Comparison of ENCODE assay signal across 18 cellular contexts in the genomic region with DNA sequence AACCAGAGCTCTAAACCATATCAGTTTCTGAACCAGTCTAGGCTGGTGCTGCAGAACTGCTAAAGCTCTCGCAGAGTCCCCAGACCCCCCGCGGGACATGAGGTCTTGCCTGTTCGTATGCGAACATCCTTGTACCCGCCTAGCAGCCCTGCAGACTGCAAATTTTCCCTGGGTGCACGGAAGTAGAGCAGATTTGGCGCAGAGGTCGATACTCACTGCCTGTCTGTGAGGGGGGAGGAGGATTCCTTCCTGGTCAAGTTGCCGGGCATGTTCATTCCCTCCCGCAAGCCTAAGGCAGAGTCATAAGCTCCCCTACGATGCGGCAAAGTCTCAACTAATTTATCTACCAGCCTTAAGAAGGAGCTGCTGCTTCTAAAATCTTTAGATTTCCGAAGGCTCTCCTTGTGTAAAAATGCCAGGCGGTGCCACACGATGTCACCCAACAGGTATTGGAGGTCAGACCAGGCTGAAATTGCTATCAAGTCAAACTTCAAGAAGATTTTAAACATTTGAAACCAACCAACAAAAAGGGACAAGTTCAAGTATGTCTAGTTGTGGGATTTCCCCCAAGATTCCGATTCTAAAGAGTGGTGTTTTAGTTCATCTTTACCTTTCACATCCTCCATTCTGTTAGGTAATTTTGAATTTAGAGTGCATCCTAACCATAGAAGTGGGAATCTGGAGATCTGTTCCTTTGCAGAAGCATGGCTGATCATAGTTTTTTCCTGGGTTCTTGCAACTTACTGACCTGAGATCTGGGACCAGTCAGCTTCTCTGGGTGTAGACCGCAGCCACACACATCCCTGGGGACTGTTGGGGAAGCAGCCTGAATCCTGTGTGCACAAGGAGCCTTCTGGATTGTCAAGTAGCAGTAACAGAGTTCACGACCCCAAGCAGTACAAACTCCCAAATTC. TPM values are rescaled to one million over a fixed set of nuclear protein-coding genes. Genes with fewer than 3 reads are reported as not detected.
DNase-seq lines count a peak whose midpoint lies in the region; ATAC-seq and TF ChIP-seq lines count a peak whose summit lies in the region.
"Had no signal": no experiment of that assay in that cellular context is flagged by ENCODE, and none has a peak within 500 bp of the region (broad histone marks: within the 10 kb centered on the region; RNA-seq: fewer than 3 reads in every experiment).

No MANE protein-coding gene starts in this region.

- no peak for DNase-seq in activated CD4-positive, alpha-beta T cell treated with anti-CD3 and anti-CD28 coated beads, Interleukin-2, amount 10 ng/mL, durations not matched to agents 7 days and 5 days
- no peak for DNase-seq in activated CD4-positive, alpha-beta T cell treated with anti-CD3 and anti-CD28 coated beads, Interleukin-2, amount 10 ng/mL, durations not matched to agents 24 days and 14 days
- DNase-seq in MM.1S = no peak
- DNase-seq in epithelial cell of esophagus (ENCODE audit: low read depth) = peak; percentile 54
- DNase-seq in NCI-H2081 treated with DMSO at 0.1 percent for 48 hours (lab: John Stamatoyannopoulos, UW) = no peak
- DNase-seq in Kasumi-1 (lab: John Stamatoyannopoulos, UW) = no peak
- DNase-seq: activated T-cell treated with anti-CD3 and anti-CD28 coated beads, Interleukin-2, amount 50 U/mL, for 72 hours; CD4-positive, alpha-beta memory T cell; immature natural killer cell; WERI-Rb-1 had no signal

- no peaks in the 10 kb centered on the region for H3F3A ChIP-seq in MM.1S (ENCODE audit: insufficient read depth, low read length)

- H3K27ac ChIP-seq in MM.1S (ENCODE audit: low read length) (no peak overlapping the region), parathyroid adenoma (peak overlapping the region; percentile 99)
- H3K27ac ChIP-seq: esophagus muscularis mucosa, pancreas, WERI-Rb-1 had no signal

- POLR2A ChIA-PET in activated CD4-positive, alpha-beta T cell treated with anti-CD3 and anti-CD28 coated beads, Interleukin-2, amount 10 ng/mL, durations not matched to agents 7 days and 5 days (lab: Charles Lee) = no interaction called here

- H2AFZ ChIP-seq in MM.1S (ENCODE audit: low read length) (no peak overlapping the region), parathyroid adenoma (no peak overlapping the region)

- CTCF ChIA-PET in activated CD4-positive, alpha-beta T cell treated with anti-CD3 and anti-CD28 coated beads, Interleukin-2, amount 10 ng/mL, durations not matched to agents 7 days and 5 days (lab: Charles Lee) = no interaction called here

- no peak for TF ChIP-seq CTCF in MM.1S (IDR thresholded peaks at IDR 0.05; ENCODE audit: low read length)
- TF ChIP-seq CTCF in epithelial cell of esophagus (IDR thresholded peaks at IDR 0.05; ENCODE audit: insufficient read depth, low read depth, low read length, missing control alignments) = no peak
- no peak for TF ChIP-seq CTCF in parathyroid adenoma (IDR thresholded peaks at IDR 0.05)

- peaks cover 19% of the 10 kb centered on the region for H3K36me3 Mint-ChIP-seq in activated CD4-positive, alpha-beta T cell treated with anti-CD3 and anti-CD28 coated beads, Interleukin-2, amount 10 ng/mL, durations not matched to agents 7 days and 5 days (ENCODE audit: low read depth)
- H3K36me3 Mint-ChIP-seq in activated CD4-positive, alpha-beta T cell treated with anti-CD3 and anti-CD28 coated beads, Interleukin-2, amount 10 ng/mL, durations not matched to agents 24 days and 14 days (ENCODE audit: low read depth) = peaks cover 8% of the 10 kb centered on the region

- no peak overlapping the region for H3K9ac ChIP-seq in MM.1S (ENCODE audit: low read length)
- peak overlapping the region; percentile 99 for H3K9ac ChIP-seq in parathyroid adenoma

- peaks cover 21% of the 10 kb centered on the region for H3K4me1 Mint-ChIP-seq in activated CD4-positive, alpha-beta T cell treated with anti-CD3 and anti-CD28 coated beads, Interleukin-2, amount 10 ng/mL, durations not matched to agents 7 days and 5 days
- H3K4me1 Mint-ChIP-seq in activated CD4-positive, alpha-beta T cell treated with anti-CD3 and anti-CD28 coated beads, Interleukin-2, amount 10 ng/mL, durations not matched to agents 24 days and 14 days = peaks cover 16% of the 10 kb centered on the region

- peak overlapping the region; percentile 36 for H3K27ac Mint-ChIP-seq in activated CD4-positive, alpha-beta T cell treated with anti-CD3 and anti-CD28 coated beads, Interleukin-2, amount 10 ng/mL, durations not matched to agents 7 days and 5 days
- H3K27ac Mint-ChIP-seq in activated CD4-positive, alpha-beta T cell treated with anti-CD3 and anti-CD28 coated beads, Interleukin-2, amount 10 ng/mL, durations not matched to agents 24 days and 14 days = no peak overlapping the region
- H3K27ac Mint-ChIP-seq: activated naive CD8-positive, alpha-beta T cell; dendritic cell treated with granulocyte-macrophage colony-stimulating factor and Interleukin-4, amounts not matched to agents 40 ng/mL and 50 ng/mL, for 4 days; immature natural killer cell had no signal

- H3K4me3 ChIP-seq in MM.1S (ENCODE audit: low read length) = peak overlapping the region; percentile 60; the same call in 1 of the 2 replicates
- H3K4me3 ChIP-seq in epithelial cell of esophagus (ENCODE audit: low read length) = peak overlapping the region; percentile 50
- peak overlapping the region; percentile 98 for H3K4me3 ChIP-seq in parathyroid adenoma (ENCODE audit: low read depth, low read length)

- H3K27me3 Mint-ChIP-seq in activated CD4-positive, alpha-beta T cell treated with anti-CD3 and anti-CD28 coated beads, Interleukin-2, amount 10 ng/mL, durations not matched to agents 7 days and 5 days = peaks cover 95% of the 10 kb centered on the region
- H3K27me3 Mint-ChIP-seq in activated CD4-positive, alpha-beta T cell treated with anti-CD3 and anti-CD28 coated beads, Interleukin-2, amount 10 ng/mL, durations not matched to agents 24 days and 14 days = peaks cover 95% of the 10 kb centered on the region

- TF ChIP-seq POLR2A in GM18505 (IDR thresholded peaks at IDR 0.05; ENCODE audit: borderline replicate concordance, extremely low read depth, insufficient read depth, insufficient read length) = no peak

- no peaks in the 10 kb centered on the region for H3K9me2 ChIP-seq in MM.1S (replicated peaks; ENCODE audit: insufficient read depth, low read length)

- peaks cover 6% of the 10 kb centered on the region for H3K9me3 Mint-ChIP-seq in activated CD4-positive, alpha-beta T cell treated with anti-CD3 and anti-CD28 coated beads, Interleukin-2, amount 10 ng/mL, durations not matched to agents 7 days and 5 days
- H3K9me3 Mint-ChIP-seq in activated CD4-positive, alpha-beta T cell treated with anti-CD3 and anti-CD28 coated beads, Interleukin-2, amount 10 ng/mL, durations not matched to agents 24 days and 14 days = peaks cover 14% of the 10 kb centered on the region
- H3K9me3 Mint-ChIP-seq: activated T-cell treated with anti-CD3 and anti-CD28 coated beads, Interleukin-2, amount 50 U/mL, for 72 hours had no signal

- no peaks in the 10 kb centered on the region for H4K20me1 ChIP-seq in MM.1S (ENCODE audit: insufficient read depth, low read length)

- intact Hi-C loops in activated CD4-positive, alpha-beta T cell treated with anti-CD3 and anti-CD28 coated beads, Interleukin-2, amount 10 ng/mL, durations not matched to agents 24 days and 14 days (cut with micrococcal nuclease) = loop anchor here (1.0 to 5.0 kb wide), 3 partner anchors 79 to 1552 kb away; no protein-coding TSS in a partner anchor

- H3K4me2 ChIP-seq in MM.1S (ENCODE audit: low read depth, low read length) (peak overlapping the region; percentile 72), parathyroid adenoma (ENCODE audit: low read length) (peak overlapping the region; percentile 99)

- no peak overlapping the region for H3K4me3 Mint-ChIP-seq in activated CD4-positive, alpha-beta T cell treated with anti-CD3 and anti-CD28 coated beads, Interleukin-2, amount 10 ng/mL, durations not matched to agents 7 days and 5 days
- H3K4me3 Mint-ChIP-seq in activated CD4-positive, alpha-beta T cell treated with anti-CD3 and anti-CD28 coated beads, Interleukin-2, amount 10 ng/mL, durations not matched to agents 24 days and 14 days = no peak overlapping the region
- H3K4me3 Mint-ChIP-seq: dendritic cell treated with granulocyte-macrophage colony-stimulating factor and Interleukin-4, amounts not matched to agents 40 ng/mL and 50 ng/mL, for 4 days had no signal

- no peaks in the 10 kb centered on the region for H3K4me1 ChIP-seq in MM.1S (ENCODE audit: low read length)
- peaks cover 4% of the 10 kb centered on the region for H3K4me1 ChIP-seq in parathyroid adenoma

- no peaks in the 10 kb centered on the region for H3K79me2 ChIP-seq in MM.1S (ENCODE audit: low read length)
- H3K79me2 ChIP-seq in parathyroid adenoma = peaks cover 66% of the 10 kb centered on the region

- H3K36me3 ChIP-seq in MM.1S (replicated peaks; ENCODE audit: insufficient read depth, low read length) (no peaks in the 10 kb centered on the region), parathyroid adenoma (ENCODE audit: control insufficient read depth, insufficient read depth, low read length) (no peaks in the 10 kb centered on the region)
- H3K36me3 ChIP-seq: esophagus muscularis mucosa, pancreas, WERI-Rb-1 had no signal

- no peaks in the 10 kb centered on the region for H3K27me3 ChIP-seq in MM.1S (replicated peaks; ENCODE audit: insufficient read depth, low read length)
- H3K27me3 ChIP-seq in parathyroid adenoma (ENCODE audit: control insufficient read depth, insufficient read depth, low read length) = no peaks in the 10 kb centered on the region

- no peak for ATAC-seq in GM18505 (IDR thresholded peaks at IDR 0.05; ENCODE audit: unreplicated experiment)
- ATAC-seq: activated T-cell treated with anti-CD3 and anti-CD28 coated beads, Interleukin-2, amount 50 U/mL, for 72 hours had no signal

- H3K9me3 ChIP-seq in MM.1S (replicated peaks; ENCODE audit: insufficient read depth, low read length) = no peaks in the 10 kb centered on the region
- H3K9me3 ChIP-seq in parathyroid adenoma (ENCODE audit: control insufficient read depth, low read length) = no peaks in the 10 kb centered on the region
- H3K9me3 ChIP-seq: esophagus muscularis mucosa, pancreas had no signal

RNA-seq across cellular contexts. Expression of gene PAX9, which starts 1.6 kb away (rescaled TPM):
- not detected for total RNA-seq in activated CD4-positive, alpha-beta T cell treated with anti-CD3 and anti-CD28 coated beads, Interleukin-2, amount 10 ng/mL, durations not matched to agents 7 days and 5 days
- not detected in 2 replicates for total RNA-seq in activated CD4-positive, alpha-beta T cell treated with anti-CD3 and anti-CD28 coated beads, Interleukin-2, amount 10 ng/mL, durations not matched to agents 24 days and 14 days
- total RNA-seq: CD4-positive, alpha-beta memory T cell; G401; liver had no signal
